Comparison of ENCODE assay signal across 8 cellular contexts in genomic region chr11:7892751-7893356, GRCh38. TPM values are rescaled to one million over a fixed set of nuclear protein-coding genes. Genes with fewer than 3 reads are reported as not detected.
DNase-seq lines count a peak whose midpoint lies in the region; ATAC-seq, FAIRE-seq and TF ChIP-seq lines count a peak whose summit lies in the region.

No MANE protein-coding gene starts in this region.

- peak; percentile 94 for FAIRE-seq in GM19239 (lab: Jason Lieb, UNC)

- ATAC-seq in HG03135 (IDR thresholded peaks at IDR 0.05; ENCODE audit: unreplicated experiment): peak; percentile 79
- ATAC-seq in stimulated activated naive CD8-positive, alpha-beta T cell treated with anti-CD3 and anti-CD28 coated beads, Interleukin-15, Interleukin-2, amounts not matched to agents 100 U/mL and 50 U/mL, for 24 hours: peak; percentile 81

- no peaks in the 10 kb centered on the region for H3K36me3 ChIP-seq in MG63

- peak; percentile 69 for TF ChIP-seq CTCF in astrocyte of the cerebellum (IDR thresholded peaks at IDR 0.05; ENCODE audit: low read depth, low read length, missing control alignments)

- H3K4me3 ChIP-seq in astrocyte of the cerebellum (ENCODE audit: low read depth, low read length) (no peak overlapping the region), MG63 (no peak overlapping the region)

- in situ Hi-C loops in astrocyte of the cerebellum (cut with HindIII; ENCODE audit: low sequenced_read_pairs): loop anchor here (5.0 kb wide), 1 partner anchor 74 kb away; the partner anchor contains the start of gene NLRP10

- H3K27me3 ChIP-seq in MG63: no peaks in the 10 kb centered on the region

- H3K9me3 ChIP-seq in MG63: no peaks in the 10 kb centered on the region

- peak; percentile 10 for DNase-seq in DMS153 (lab: John Stamatoyannopoulos, UW)
- DNase-seq in GM19239 (ENCODE audit: insufficient read length, low spot score): peak; percentile 26
- DNase-seq in NCI-H345 treated with DMSO at 0.1 percent for 48 hours (lab: John Stamatoyannopoulos, UW; ENCODE audit: unreplicated experiment): peak; percentile 54
- peak; percentile 43 for DNase-seq in astrocyte of the cerebellum (ENCODE audit: low read depth)
- peak; percentile 61 for DNase-seq in iPS-NIHi7 (ENCODE audit: extremely low spot score)
- DNase-seq in stimulated activated naive CD8-positive, alpha-beta T cell treated with anti-CD3 and anti-CD28 coated beads, Interleukin-15, Interleukin-2, amounts not matched to agents 100 U/mL and 50 U/mL, for 24 hours: no peak
- DNase-seq in MG63: no peak

RNA-seq across cellular contexts. Expression of gene OR10A6, which starts 38.2 kb away (rescaled TPM):
- not detected in 2 replicates for total RNA-seq in MG63 (2014; rRNA removed; shearing (Covaris generic); ENCODE audit: low replicate concordance)

RNA-seq across cellular contexts. Expression of gene OR10A3, which starts 48.7 kb away (rescaled TPM):
- total RNA-seq in MG63 (2014; rRNA removed; shearing (Covaris generic); ENCODE audit: low replicate concordance): not detected in 2 replicates

Comparison
In these comparisons a context has a peak if more than half of its experiments do, and no peak if none do; other contexts are left out.
1. DNase-seq: peak in DMS153 (single experiment), GM19239 (single experiment), NCI-H345 treated with DMSO at 0.1 percent for 48 hours (single experiment), astrocyte of the cerebellum (single experiment) and iPS-NIHi7 (single experiment); none in stimulated activated naive CD8-positive, alpha-beta T cell treated with anti-CD3 and anti-CD28 coated beads, Interleukin-15, Interleukin-2, amounts not matched to agents 100 U/mL and 50 U/mL, for 24 hours (single experiment) and MG63 (single experiment).